Comparison of ENCODE assay signal across 8 cellular contexts in genomic region chr12:69239286-69239921, GRCh38. TPM values are rescaled to one million over a fixed set of nuclear protein-coding genes. Genes with fewer than 3 reads are reported as not detected.
A peak's percentile ranks its signal among the peaks of the same experiment; 100 is the strongest.
DNase-seq lines count a peak whose midpoint lies in the region; ATAC-seq, FAIRE-seq and TF ChIP-seq lines count a peak whose summit lies in the region.

Gene CPSF6, plus strand, starts transcription at chr12:69239569. Its CDS starts 78 bp downstream, at chr12:69239647.

- under 1% methylated on average over 11 of the region's 78 CpGs for WGBS in HepG2 (ENCODE audit: low lambda C conversion rate)

- H3K27ac ChIP-seq in CD4-positive, CD25-positive, alpha-beta regulatory T cell (ENCODE audit: insufficient read depth, low read length, poor library complexity, severe bottlenecking), result peak within 1 kb of the TSS; percentile 89
- H3K27ac ChIP-seq in HepG2 (ENCODE audit: extremely low read length, insufficient read depth, low read length), result peak within 1 kb of the TSS; percentile 75

- POLR2A ChIA-PET in HepG2 (lab: Yijun Ruan, JAX), result interaction anchor here (0.6 to 0.9 kb wide), 2 partner anchors 10 to 466 kb away, joined by 3 read pairs; no protein-coding TSS in a partner anchor

- TF ChIP-seq CTCF in HepG2 (CRISPR knock-in tag; IDR thresholded peaks at IDR 0.05), result peak; percentile 14; the same call in 1 of the 2 replicates

- peaks cover 43% of the 10 kb centered on the region for H4K20me1 ChIP-seq in HepG2 (ENCODE audit: insufficient read depth, low read length)

- H2AFZ ChIP-seq in HepG2 (ENCODE audit: low read length), result peak within 1 kb of the TSS; percentile 98

- CTCF ChIA-PET in HepG2 (lab: Yijun Ruan, JAX; ENCODE audit: low intra/inter-chr PET ratio, low total read pairs), result no interaction called here

- TF ChIP-seq EP300 in HepG2 (IDR thresholded peaks at IDR 0.05; ENCODE audit: low read depth in 2 of 2, low read length in 2 of 2) (no peak; a peak in 1 of 4 replicates), HepG2 (CRISPR knock-in tag; IDR thresholded peaks at IDR 0.05; ENCODE audit: borderline replicate concordance) (no peak)

- FAIRE-seq in HepG2 (lab: Jason Lieb, UNC), result no peak

- DNase-seq in CD4-positive, CD25-positive, alpha-beta regulatory T cell, result peak; percentile 95 to 98 (median 95)
- DNase-seq in NCI-H774 (lab: John Stamatoyannopoulos, UW) (peak; percentile 98), HepG2 (ENCODE audit: low spot score) (peak; percentile 82)
- DNase-seq in activated CD4-positive, alpha-beta T cell treated with anti-CD3 and anti-CD28 coated beads, Interleukin-2, amount 50 U/mL, for 4 hours, result peak; percentile 94 to 96
- DNase-seq in stimulated activated CD4-positive, alpha-beta T cell treated with anti-CD3 and anti-CD28 coated beads, Interleukin-2, amount 100 ng/mL, for 48 hours, result peak; percentile 93 to 97

- H3K4me2 ChIP-seq in HepG2 (ENCODE audit: low read depth, low read length), result peak within 1 kb of the TSS; percentile 96

- BruUV-seq in HepG2 (replicated peaks; lab: Mats Ljungman, UMichigan), result no TSS peak

- H3K9me3 ChIP-seq in CD4-positive, CD25-positive, alpha-beta regulatory T cell (ENCODE audit: control insufficient read depth in 2 of 2, low read length in 2 of 2), result no peaks in the 10 kb centered on the region
- no peaks in the 10 kb centered on the region for H3K9me3 ChIP-seq in HepG2 (ENCODE audit: low read length)

- peak; percentile 91 to 92 for ATAC-seq in CD4-positive, CD25-positive, alpha-beta regulatory T cell (ENCODE audit: low read depth in 2 of 2)
- ATAC-seq in GM19438 (IDR thresholded peaks at IDR 0.05; ENCODE audit: low read depth, unreplicated experiment), result peak; percentile 89
- peak; percentile 94 for ATAC-seq in HG03571 (IDR thresholded peaks at IDR 0.05; ENCODE audit: unreplicated experiment)
- ATAC-seq in HepG2, result peak; percentile 96

- H3K36me3 Mint-ChIP-seq in CD4-positive, CD25-positive, alpha-beta regulatory T cell, result peaks cover 4% of the 10 kb centered on the region
- peaks cover 15% of the 10 kb centered on the region for H3K36me3 Mint-ChIP-seq in dendritic cell treated with granulocyte-macrophage colony-stimulating factor and Interleukin-4, amounts not matched to agents 40 ng/mL and 50 ng/mL, for 4 days (ENCODE audit: low read depth)

- peaks cover 51% of the 10 kb centered on the region for H3K4me1 ChIP-seq in CD4-positive, CD25-positive, alpha-beta regulatory T cell (ENCODE audit: control insufficient read depth, insufficient read depth, low read length, poor library complexity, severe bottlenecking)
- H3K4me1 ChIP-seq in HepG2 (ENCODE audit: insufficient read depth, low read length), result peaks cover 34% of the 10 kb centered on the region

- peak within 1 kb of the TSS; percentile 96 for H3K4me3 ChIP-seq in CD4-positive, CD25-positive, alpha-beta regulatory T cell (ENCODE audit: low read depth, low read length)
- H3K4me3 ChIP-seq in HepG2 (replicated peaks in 1 of 3; ENCODE audit: insufficient read depth in 1 of 3, low read depth in 2 of 3, low read length in 3 of 3), result peak within 1 kb of the TSS; percentile 85 to 100 (median 93)

- peaks cover 2% of the 10 kb centered on the region for H3K36me3 ChIP-seq in CD4-positive, CD25-positive, alpha-beta regulatory T cell (ENCODE audit: control insufficient read depth, insufficient read depth, low read length)
- peaks cover 0 to 4% of the 10 kb centered on the region in 2 experiments; a peak in 3 of 5 replicates for H3K36me3 ChIP-seq in HepG2 (replicated peaks in 1 of 2; ENCODE audit: control insufficient read depth in 1 of 2, insufficient read depth in 2 of 2, low read length in 2 of 2)

- H3K9ac ChIP-seq in HepG2 (ENCODE audit: insufficient read depth, low read depth, low read length), result peak within 1 kb of the TSS; percentile 92

- H3K27me3 Mint-ChIP-seq in CD4-positive, CD25-positive, alpha-beta regulatory T cell, result peaks cover 6% of the 10 kb centered on the region
- no peaks in the 10 kb centered on the region for H3K27me3 Mint-ChIP-seq in dendritic cell treated with granulocyte-macrophage colony-stimulating factor and Interleukin-4, amounts not matched to agents 40 ng/mL and 50 ng/mL, for 4 days

- peak; percentile 74 to 85 for TF ChIP-seq POLR2A in HepG2 (IDR thresholded peaks at IDR 0.05; ENCODE audit: insufficient read depth in 1 of 2, low read depth in 2 of 2, low read length in 2 of 2)

- H3K9me3 Mint-ChIP-seq in CD4-positive, CD25-positive, alpha-beta regulatory T cell, result no peaks in the 10 kb centered on the region
- no peaks in the 10 kb centered on the region for H3K9me3 Mint-ChIP-seq in dendritic cell treated with granulocyte-macrophage colony-stimulating factor and Interleukin-4, amounts not matched to agents 40 ng/mL and 50 ng/mL, for 4 days

- in situ Hi-C loops in HepG2 (cut with HindIII; ENCODE audit: extremely low pct_ligation_motif_present, low pct_unique_long_range_greater_than_20kb), result no loop called here

- H3K4me1 Mint-ChIP-seq in CD4-positive, CD25-positive, alpha-beta regulatory T cell, result peaks cover 16 to 55% (median 44%) of the 10 kb centered on the region in 4 donors
- H3K4me1 Mint-ChIP-seq in dendritic cell treated with granulocyte-macrophage colony-stimulating factor and Interleukin-4, amounts not matched to agents 40 ng/mL and 50 ng/mL, for 4 days (ENCODE audit: low read depth), result peaks cover 23% of the 10 kb centered on the region

- H3K79me2 ChIP-seq in HepG2 (ENCODE audit: insufficient read depth, low read length), result peaks cover 48% of the 10 kb centered on the region

- peak within 1 kb of the TSS; percentile 94 to 100 (median 98) for H3K4me3 Mint-ChIP-seq in CD4-positive, CD25-positive, alpha-beta regulatory T cell
- H3K4me3 Mint-ChIP-seq in dendritic cell treated with granulocyte-macrophage colony-stimulating factor and Interleukin-4, amounts not matched to agents 40 ng/mL and 50 ng/mL, for 4 days, result peak within 1 kb of the TSS; percentile 100

- no peaks in the 10 kb centered on the region for H3K27me3 ChIP-seq in CD4-positive, CD25-positive, alpha-beta regulatory T cell (ENCODE audit: control insufficient read depth, insufficient read depth, low read length)
- no peaks in the 10 kb centered on the region; a peak in 1 of 5 replicates for H3K27me3 ChIP-seq in HepG2 (ENCODE audit: control insufficient read depth in 1 of 2, insufficient read depth in 2 of 2, low read length in 2 of 2)

- intact Hi-C loops in dendritic cell treated with granulocyte-macrophage colony-stimulating factor and Interleukin-4, amounts not matched to agents 40 ng/mL and 50 ng/mL, for 4 days (cut with micrococcal nuclease), result no loop called here
- intact Hi-C loops in HepG2 (cut with micrococcal nuclease; ENCODE audit: unreplicated experiment), result no loop called here

- TF ChIP-seq RAD21 in HepG2 (CRISPR knock-in tag; IDR thresholded peaks at IDR 0.05), result peak; percentile 14; the same call in 1 of the 2 replicates

- peak within 1 kb of the TSS; percentile 96 to 99 (median 97) for H3K27ac Mint-ChIP-seq in CD4-positive, CD25-positive, alpha-beta regulatory T cell
- H3K27ac Mint-ChIP-seq in dendritic cell treated with granulocyte-macrophage colony-stimulating factor and Interleukin-4, amounts not matched to agents 40 ng/mL and 50 ng/mL, for 4 days, result peak within 1 kb of the TSS; percentile 99

TF ChIP-seq in HepG2, 621 proteins besides CTCF, POLR2A, EP300 and RAD21 (continues in another document):
- no peak; the same call in 1 of the 2 replicates for TF ChIP-seq PAX8 (CRISPR knock-in tag; IDR thresholded peaks at IDR 0.05; ENCODE audit: borderline replicate concordance)

RNA-seq across cellular contexts. Expression of gene CPSF6, which starts in this region (rescaled TPM):
- total RNA-seq in CD4-positive, CD25-positive, alpha-beta regulatory T cell, result 88.3 TPM
- polyA plus RNA-seq in CD4-positive, CD25-positive, alpha-beta regulatory T cell, result 10 to 100 TPM; 49.6 to 61.0 (median 55.6) TPM
- 61.1 and 71.0 TPM in 2 replicates for total RNA-seq in HepG2 (2016; rRNA removed; fragmentation: Illumina TruSeq; extraction: Trizol)
- total RNA-seq in HepG2 (2016; cell fraction: cytosol; rRNA removed; fragmentation: Illumina TruSeq; extraction: Trizol; ENCODE audit: low read depth), result 154 and 171 TPM in 2 replicates
- total RNA-seq in HepG2 (2016; cell fraction: insoluble cytoplasmic fraction; rRNA removed; fragmentation: Illumina TruSeq; extraction: Trizol), result 57.9 and 73.0 TPM in 2 replicates
- 136 and 154 TPM in 2 replicates for total RNA-seq in HepG2 (2016; cell fraction: membrane; rRNA removed; fragmentation: Illumina TruSeq; extraction: Trizol)
- total RNA-seq in HepG2 (2016; cell fraction: nucleus; rRNA removed; fragmentation: Illumina TruSeq; extraction: Trizol), result 63.9 and 71.3 TPM in 2 replicates
- polyA plus RNA-seq in HepG2 (2011; rRNA removed), result 41.1 and 41.8 TPM in 2 replicates
- polyA plus RNA-seq in HepG2 (2011; cell fraction: cytosol; rRNA removed), result 23.1 and 26.5 TPM in 2 replicates
- polyA plus RNA-seq in HepG2 (2011; cell fraction: nucleus; rRNA removed), result 51.8 and 56.3 TPM in 2 replicates
- polyA plus RNA-seq in HepG2 (2012), result 57.5 and 72.3 TPM in 2 replicates
- 9.6 and 10.5 TPM in 2 replicates for polyA plus RNA-seq in HepG2 (2016; cell fraction: cytosol; fragmentation: Illumina TruSeq; extraction: Trizol; ENCODE audit: low read depth)
- polyA plus RNA-seq in HepG2 (2016; cell fraction: insoluble cytoplasmic fraction; fragmentation: Illumina TruSeq; extraction: Trizol; ENCODE audit: low read depth), result 73.7 and 82.7 TPM in 2 replicates
- 13.8 and 15.2 TPM in 2 replicates for polyA plus RNA-seq in HepG2 (2016; cell fraction: membrane; fragmentation: Illumina TruSeq; extraction: Trizol; ENCODE audit: low read depth)
- 82.1 and 88.7 TPM in 2 replicates for polyA plus RNA-seq in HepG2 (2016; cell fraction: nucleus; fragmentation: Illumina TruSeq; extraction: Trizol; ENCODE audit: insufficient read depth, low read depth)
- 89.9 and 157 TPM in 2 replicates for polyA minus RNA-seq in HepG2 (2011; rRNA and poly(A)+ RNA removed; ENCODE audit: low replicate concordance)
- polyA minus RNA-seq in HepG2 (2011; cell fraction: cytosol; rRNA and poly(A)+ RNA removed), result 30.1 and 34.8 TPM in 2 replicates
- 117 and 119 TPM in 2 replicates for polyA minus RNA-seq in HepG2 (2011; cell fraction: nucleus; rRNA and poly(A)+ RNA removed)

Comparison
In these comparisons a context has a peak if more than half of its experiments do, and no peak if none do; other contexts are left out.
1. Peak in every context shown above with its lines: DNase-seq, ATAC-seq, H3K4me3 ChIP-seq and H3K27ac ChIP-seq.